ENCODE assay signal across 1 cellular context in the genomic region with DNA sequence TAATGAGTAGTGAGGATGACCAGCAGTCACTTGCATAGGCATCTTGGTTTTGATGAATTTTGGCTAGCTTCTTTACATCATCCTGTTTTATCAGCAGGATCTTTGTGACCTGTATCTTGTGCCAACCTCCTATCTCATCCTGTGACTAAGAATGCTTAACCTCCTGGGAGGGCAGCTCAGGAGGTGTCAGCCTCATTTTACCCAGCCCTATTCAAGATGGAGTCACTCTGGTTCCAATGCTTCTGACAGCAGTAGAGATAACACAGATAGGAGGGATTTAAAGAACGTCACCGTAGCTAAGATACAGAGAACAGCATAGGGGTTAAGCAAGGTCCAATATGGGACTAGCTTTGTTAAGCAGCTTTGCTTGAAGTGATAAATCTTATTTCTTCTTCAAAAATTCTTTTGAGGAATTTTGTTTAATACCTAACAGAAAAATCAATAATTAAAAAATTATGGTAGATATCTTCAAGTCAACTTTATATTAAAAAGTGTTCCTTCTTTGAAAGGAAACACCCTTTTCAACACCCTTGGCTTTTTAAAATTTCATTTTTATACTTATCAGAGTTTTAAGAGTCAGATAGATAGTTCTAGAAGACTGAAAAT.
TF ChIP-seq lines count a peak whose summit lies in the region.

No MANE protein-coding gene starts in this region.

TF ChIP-seq in K562, 482 proteins besides CTCF, POLR2A, EP300 and RAD21 (continued from another document and continues in another):
- TF ChIP-seq CSDE1 (IDR thresholded peaks at IDR 0.05) (no peak), CXXC5 (CRISPR knock-in tag; IDR thresholded peaks at IDR 0.05) (peak; percentile 73), ZNF436 (CRISPR knock-in tag; IDR thresholded peaks at IDR 0.05) (no peak), MED1 (CRISPR knock-in tag; IDR thresholded peaks at IDR 0.05; ENCODE audit: borderline replicate concordance) (no peak), KLF6 (CRISPR knock-in tag; IDR thresholded peaks at IDR 0.05; ENCODE audit: borderline replicate concordance) (peak; percentile 100), SIN3B (IDR thresholded peaks at IDR 0.05; ENCODE audit: low read depth) (no peak), RBFOX2 (IDR thresholded peaks at IDR 0.05; ENCODE audit: low read depth, low read length) (no peak), ZNF316 (IDR thresholded peaks at IDR 0.05) (no peak), MXI1 (IDR thresholded peaks at IDR 0.05; ENCODE audit: low read depth, low read length) (no peak), STAT5A (IDR thresholded peaks at IDR 0.05; ENCODE audit: borderline replicate concordance, low read length) (no peak), CHD2 (IDR thresholded peaks at IDR 0.05; ENCODE audit: low read depth, low read length) (no peak), ADNP (tag; IDR thresholded peaks at IDR 0.05) (no peak), ZNF431 (CRISPR knock-in tag; IDR thresholded peaks at IDR 0.05) (no peak), ZNF3 (CRISPR knock-in tag; IDR thresholded peaks at IDR 0.05) (peak; percentile 83; the same call in 1 of the 2 replicates), ATF1 (CRISPR knock-in tag; IDR thresholded peaks at IDR 0.05) (no peak), ATF1 (tag; IDR thresholded peaks at IDR 0.05) (peak; percentile 54; the same call in 1 of the 2 replicates), RCOR1 (IDR thresholded peaks at IDR 0.05; ENCODE audit: borderline replicate concordance in 1 of 2, low read depth in 2 of 2, low read length in 2 of 2) (no peak), MCM7 (IDR thresholded peaks at IDR 0.05) (no peak), KDM1A (IDR thresholded peaks at IDR 0.05) (no peak), ELF2 (CRISPR knock-in tag; IDR thresholded peaks at IDR 0.05) (peak; percentile 94), YY1 (IDR thresholded peaks at IDR 0.05; ENCODE audit: borderline replicate concordance in 1 of 3, control insufficient read depth in 1 of 3, extremely low read depth in 1 of 3, insufficient read depth in 3 of 3, insufficient read length in 1 of 3, insufficient replicate concordance in 2 of 3, low read depth in 1 of 3, low read length in 2 of 3) (no peak), NR1H2 (CRISPR knock-in tag; IDR thresholded peaks at IDR 0.05) (no peak), HNRNPL (IDR thresholded peaks at IDR 0.05; ENCODE audit: low read depth, low read length) (no peak)
- TF ChIP-seq, protein P1, sequence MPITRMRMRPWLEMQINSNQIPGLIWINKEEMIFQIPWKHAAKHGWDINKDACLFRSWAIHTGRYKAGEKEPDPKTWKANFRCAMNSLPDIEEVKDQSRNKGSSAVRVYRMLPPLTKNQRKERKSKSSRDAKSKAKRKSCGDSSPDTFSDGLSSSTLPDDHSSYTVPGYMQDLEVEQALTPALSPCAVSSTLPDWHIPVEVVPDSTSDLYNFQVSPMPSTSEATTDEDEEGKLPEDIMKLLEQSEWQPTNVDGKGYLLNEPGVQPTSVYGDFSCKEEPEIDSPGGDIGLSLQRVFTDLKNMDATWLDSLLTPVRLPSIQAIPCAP (CRISPR knock-in tag; IDR thresholded peaks at IDR 0.05; ENCODE audit: borderline replicate concordance), result no peak
- TF ChIP-seq, protein P2, sequence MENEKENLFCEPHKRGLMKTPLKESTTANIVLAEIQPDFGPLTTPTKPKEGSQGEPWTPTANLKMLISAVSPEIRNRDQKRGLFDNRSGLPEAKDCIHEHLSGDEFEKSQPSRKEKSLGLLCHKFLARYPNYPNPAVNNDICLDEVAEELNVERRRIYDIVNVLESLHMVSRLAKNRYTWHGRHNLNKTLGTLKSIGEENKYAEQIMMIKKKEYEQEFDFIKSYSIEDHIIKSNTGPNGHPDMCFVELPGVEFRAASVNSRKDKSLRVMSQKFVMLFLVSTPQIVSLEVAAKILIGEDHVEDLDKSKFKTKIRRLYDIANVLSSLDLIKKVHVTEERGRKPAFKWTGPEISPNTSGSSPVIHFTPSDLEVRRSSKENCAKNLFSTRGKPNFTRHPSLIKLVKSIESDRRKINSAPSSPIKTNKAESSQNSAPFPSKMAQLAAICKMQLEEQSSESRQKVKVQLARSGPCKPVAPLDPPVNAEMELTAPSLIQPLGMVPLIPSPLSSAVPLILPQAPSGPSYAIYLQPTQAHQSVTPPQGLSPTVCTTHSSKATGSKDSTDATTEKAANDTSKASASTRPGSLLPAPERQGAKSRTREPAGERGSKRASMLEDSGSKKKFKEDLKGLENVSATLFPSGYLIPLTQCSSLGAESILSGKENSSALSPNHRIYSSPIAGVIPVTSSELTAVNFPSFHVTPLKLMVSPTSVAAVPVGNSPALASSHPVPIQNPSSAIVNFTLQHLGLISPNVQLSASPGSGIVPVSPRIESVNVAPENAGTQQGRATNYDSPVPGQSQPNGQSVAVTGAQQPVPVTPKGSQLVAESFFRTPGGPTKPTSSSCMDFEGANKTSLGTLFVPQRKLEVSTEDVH (IDR thresholded peaks at IDR 0.05; ENCODE audit: low read depth, partially characterized antibody), result no peak
- TF ChIP-seq, protein P3, sequence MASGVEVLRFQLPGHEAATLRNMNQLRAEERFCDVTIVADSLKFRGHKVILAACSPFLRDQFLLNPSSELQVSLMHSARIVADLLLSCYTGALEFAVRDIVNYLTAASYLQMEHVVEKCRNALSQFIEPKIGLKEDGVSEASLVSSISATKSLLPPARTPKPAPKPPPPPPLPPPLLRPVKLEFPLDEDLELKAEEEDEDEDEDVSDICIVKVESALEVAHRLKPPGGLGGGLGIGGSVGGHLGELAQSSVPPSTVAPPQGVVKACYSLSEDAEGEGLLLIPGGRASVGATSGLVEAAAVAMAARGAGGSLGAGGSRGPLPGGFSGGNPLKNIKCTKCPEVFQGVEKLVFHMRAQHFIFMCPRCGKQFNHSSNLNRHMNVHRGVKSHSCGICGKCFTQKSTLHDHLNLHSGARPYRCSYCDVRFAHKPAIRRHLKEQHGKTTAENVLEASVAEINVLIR (CRISPR knock-in tag; IDR thresholded peaks at IDR 0.05), result peak; percentile 84
- TF ChIP-seq, protein P4, sequence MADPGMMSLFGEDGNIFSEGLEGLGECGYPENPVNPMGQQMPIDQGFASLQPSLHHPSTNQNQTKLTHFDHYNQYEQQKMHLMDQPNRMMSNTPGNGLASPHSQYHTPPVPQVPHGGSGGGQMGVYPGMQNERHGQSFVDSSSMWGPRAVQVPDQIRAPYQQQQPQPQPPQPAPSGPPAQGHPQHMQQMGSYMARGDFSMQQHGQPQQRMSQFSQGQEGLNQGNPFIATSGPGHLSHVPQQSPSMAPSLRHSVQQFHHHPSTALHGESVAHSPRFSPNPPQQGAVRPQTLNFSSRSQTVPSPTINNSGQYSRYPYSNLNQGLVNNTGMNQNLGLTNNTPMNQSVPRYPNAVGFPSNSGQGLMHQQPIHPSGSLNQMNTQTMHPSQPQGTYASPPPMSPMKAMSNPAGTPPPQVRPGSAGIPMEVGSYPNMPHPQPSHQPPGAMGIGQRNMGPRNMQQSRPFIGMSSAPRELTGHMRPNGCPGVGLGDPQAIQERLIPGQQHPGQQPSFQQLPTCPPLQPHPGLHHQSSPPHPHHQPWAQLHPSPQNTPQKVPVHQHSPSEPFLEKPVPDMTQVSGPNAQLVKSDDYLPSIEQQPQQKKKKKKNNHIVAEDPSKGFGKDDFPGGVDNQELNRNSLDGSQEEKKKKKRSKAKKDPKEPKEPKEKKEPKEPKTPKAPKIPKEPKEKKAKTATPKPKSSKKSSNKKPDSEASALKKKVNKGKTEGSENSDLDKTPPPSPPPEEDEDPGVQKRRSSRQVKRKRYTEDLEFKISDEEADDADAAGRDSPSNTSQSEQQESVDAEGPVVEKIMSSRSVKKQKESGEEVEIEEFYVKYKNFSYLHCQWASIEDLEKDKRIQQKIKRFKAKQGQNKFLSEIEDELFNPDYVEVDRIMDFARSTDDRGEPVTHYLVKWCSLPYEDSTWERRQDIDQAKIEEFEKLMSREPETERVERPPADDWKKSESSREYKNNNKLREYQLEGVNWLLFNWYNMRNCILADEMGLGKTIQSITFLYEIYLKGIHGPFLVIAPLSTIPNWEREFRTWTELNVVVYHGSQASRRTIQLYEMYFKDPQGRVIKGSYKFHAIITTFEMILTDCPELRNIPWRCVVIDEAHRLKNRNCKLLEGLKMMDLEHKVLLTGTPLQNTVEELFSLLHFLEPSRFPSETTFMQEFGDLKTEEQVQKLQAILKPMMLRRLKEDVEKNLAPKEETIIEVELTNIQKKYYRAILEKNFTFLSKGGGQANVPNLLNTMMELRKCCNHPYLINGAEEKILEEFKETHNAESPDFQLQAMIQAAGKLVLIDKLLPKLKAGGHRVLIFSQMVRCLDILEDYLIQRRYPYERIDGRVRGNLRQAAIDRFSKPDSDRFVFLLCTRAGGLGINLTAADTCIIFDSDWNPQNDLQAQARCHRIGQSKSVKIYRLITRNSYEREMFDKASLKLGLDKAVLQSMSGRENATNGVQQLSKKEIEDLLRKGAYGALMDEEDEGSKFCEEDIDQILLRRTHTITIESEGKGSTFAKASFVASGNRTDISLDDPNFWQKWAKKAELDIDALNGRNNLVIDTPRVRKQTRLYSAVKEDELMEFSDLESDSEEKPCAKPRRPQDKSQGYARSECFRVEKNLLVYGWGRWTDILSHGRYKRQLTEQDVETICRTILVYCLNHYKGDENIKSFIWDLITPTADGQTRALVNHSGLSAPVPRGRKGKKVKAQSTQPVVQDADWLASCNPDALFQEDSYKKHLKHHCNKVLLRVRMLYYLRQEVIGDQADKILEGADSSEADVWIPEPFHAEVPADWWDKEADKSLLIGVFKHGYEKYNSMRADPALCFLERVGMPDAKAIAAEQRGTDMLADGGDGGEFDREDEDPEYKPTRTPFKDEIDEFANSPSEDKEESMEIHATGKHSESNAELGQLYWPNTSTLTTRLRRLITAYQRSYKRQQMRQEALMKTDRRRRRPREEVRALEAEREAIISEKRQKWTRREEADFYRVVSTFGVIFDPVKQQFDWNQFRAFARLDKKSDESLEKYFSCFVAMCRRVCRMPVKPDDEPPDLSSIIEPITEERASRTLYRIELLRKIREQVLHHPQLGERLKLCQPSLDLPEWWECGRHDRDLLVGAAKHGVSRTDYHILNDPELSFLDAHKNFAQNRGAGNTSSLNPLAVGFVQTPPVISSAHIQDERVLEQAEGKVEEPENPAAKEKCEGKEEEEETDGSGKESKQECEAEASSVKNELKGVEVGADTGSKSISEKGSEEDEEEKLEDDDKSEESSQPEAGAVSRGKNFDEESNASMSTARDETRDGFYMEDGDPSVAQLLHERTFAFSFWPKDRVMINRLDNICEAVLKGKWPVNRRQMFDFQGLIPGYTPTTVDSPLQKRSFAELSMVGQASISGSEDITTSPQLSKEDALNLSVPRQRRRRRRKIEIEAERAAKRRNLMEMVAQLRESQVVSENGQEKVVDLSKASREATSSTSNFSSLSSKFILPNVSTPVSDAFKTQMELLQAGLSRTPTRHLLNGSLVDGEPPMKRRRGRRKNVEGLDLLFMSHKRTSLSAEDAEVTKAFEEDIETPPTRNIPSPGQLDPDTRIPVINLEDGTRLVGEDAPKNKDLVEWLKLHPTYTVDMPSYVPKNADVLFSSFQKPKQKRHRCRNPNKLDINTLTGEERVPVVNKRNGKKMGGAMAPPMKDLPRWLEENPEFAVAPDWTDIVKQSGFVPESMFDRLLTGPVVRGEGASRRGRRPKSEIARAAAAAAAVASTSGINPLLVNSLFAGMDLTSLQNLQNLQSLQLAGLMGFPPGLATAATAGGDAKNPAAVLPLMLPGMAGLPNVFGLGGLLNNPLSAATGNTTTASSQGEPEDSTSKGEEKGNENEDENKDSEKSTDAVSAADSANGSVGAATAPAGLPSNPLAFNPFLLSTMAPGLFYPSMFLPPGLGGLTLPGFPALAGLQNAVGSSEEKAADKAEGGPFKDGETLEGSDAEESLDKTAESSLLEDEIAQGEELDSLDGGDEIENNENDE (IDR thresholded peaks at IDR 0.05; ENCODE audit: low read depth, low read length), result no peak
- TF ChIP-seq, protein P5, sequence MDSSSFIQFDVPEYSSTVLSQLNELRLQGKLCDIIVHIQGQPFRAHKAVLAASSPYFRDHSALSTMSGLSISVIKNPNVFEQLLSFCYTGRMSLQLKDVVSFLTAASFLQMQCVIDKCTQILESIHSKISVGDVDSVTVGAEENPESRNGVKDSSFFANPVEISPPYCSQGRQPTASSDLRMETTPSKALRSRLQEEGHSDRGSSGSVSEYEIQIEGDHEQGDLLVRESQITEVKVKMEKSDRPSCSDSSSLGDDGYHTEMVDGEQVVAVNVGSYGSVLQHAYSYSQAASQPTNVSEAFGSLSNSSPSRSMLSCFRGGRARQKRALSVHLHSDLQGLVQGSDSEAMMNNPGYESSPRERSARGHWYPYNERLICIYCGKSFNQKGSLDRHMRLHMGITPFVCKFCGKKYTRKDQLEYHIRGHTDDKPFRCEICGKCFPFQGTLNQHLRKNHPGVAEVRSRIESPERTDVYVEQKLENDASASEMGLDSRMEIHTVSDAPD (CRISPR knock-in tag; IDR thresholded peaks at IDR 0.05), result no peak
- TF ChIP-seq, protein P6, sequence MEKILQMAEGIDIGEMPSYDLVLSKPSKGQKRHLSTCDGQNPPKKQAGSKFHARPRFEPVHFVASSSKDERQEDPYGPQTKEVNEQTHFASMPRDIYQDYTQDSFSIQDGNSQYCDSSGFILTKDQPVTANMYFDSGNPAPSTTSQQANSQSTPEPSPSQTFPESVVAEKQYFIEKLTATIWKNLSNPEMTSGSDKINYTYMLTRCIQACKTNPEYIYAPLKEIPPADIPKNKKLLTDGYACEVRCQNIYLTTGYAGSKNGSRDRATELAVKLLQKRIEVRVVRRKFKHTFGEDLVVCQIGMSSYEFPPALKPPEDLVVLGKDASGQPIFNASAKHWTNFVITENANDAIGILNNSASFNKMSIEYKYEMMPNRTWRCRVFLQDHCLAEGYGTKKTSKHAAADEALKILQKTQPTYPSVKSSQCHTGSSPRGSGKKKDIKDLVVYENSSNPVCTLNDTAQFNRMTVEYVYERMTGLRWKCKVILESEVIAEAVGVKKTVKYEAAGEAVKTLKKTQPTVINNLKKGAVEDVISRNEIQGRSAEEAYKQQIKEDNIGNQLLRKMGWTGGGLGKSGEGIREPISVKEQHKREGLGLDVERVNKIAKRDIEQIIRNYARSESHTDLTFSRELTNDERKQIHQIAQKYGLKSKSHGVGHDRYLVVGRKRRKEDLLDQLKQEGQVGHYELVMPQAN (IDR thresholded peaks at IDR 0.05; ENCODE audit: borderline replicate concordance), result no peak
- TF ChIP-seq, protein P7, sequence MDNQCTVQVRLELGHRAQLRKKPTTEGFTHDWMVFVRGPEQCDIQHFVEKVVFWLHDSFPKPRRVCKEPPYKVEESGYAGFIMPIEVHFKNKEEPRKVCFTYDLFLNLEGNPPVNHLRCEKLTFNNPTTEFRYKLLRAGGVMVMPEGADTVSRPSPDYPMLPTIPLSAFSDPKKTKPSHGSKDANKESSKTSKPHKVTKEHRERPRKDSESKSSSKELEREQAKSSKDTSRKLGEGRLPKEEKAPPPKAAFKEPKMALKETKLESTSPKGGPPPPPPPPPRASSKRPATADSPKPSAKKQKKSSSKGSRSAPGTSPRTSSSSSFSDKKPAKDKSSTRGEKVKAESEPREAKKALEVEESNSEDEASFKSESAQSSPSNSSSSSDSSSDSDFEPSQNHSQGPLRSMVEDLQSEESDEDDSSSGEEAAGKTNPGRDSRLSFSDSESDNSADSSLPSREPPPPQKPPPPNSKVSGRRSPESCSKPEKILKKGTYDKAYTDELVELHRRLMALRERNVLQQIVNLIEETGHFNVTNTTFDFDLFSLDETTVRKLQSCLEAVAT (IDR thresholded peaks at IDR 0.05), result no peak
